15 cellular contexts compared by ENCODE assay signal in genomic region chr2:109712126-109712455, GRCh38.
DNase-seq lines count a peak whose midpoint lies in the region; ATAC-seq and TF ChIP-seq lines count a peak whose summit lies in the region.
"Had no signal": no experiment of that assay in that cellular context is flagged by ENCODE, and none has a peak within 500 bp of the region (broad histone marks: within the 10 kb centered on the region; RNA-seq: fewer than 3 reads in every experiment).

No MANE protein-coding gene starts in this region.

- H3K27ac ChIP-seq in colonic mucosa (no peak overlapping the region), neuronal stem cell (replicated peaks; ENCODE audit: low read length) (no peak overlapping the region), sigmoid colon (no peak overlapping the region)
- H3K27ac ChIP-seq: A549, HL-60 had no signal

- no peak overlapping the region for H3K4me2 ChIP-seq in neuronal stem cell (ENCODE audit: insufficient read depth, low read length, poor library complexity, severe bottlenecking)
- H3K4me2 ChIP-seq: A549 had no signal

- H3K9me3 ChIP-seq in colonic mucosa (no peaks in the 10 kb centered on the region), neuronal stem cell (replicated peaks in 1 of 2; ENCODE audit: control insufficient read depth in 2 of 2, insufficient read depth in 1 of 2, low read depth in 1 of 2, low read length in 2 of 2) (no peaks in the 10 kb centered on the region), sigmoid colon (no peaks in the 10 kb centered on the region)
- H3K9me3 ChIP-seq: A549 had no signal

- TF ChIP-seq CTCF in colonic mucosa (IDR thresholded peaks at IDR 0.05) (no peak), sigmoid colon (IDR thresholded peaks at IDR 0.05) (no peak), chondrocyte (IDR thresholded peaks at IDR 0.05) (no peak)

- intact Hi-C loops in colonic mucosa (cut with DNase I), result loop anchor here (10.0 kb wide), 1 partner anchor 167 kb away; no protein-coding TSS in a partner anchor
- intact Hi-C loops in sigmoid colon (cut with DNase I), result no loop called here

- no peak overlapping the region for H2BK120ac ChIP-seq in neuronal stem cell (ENCODE audit: low read depth, low read length)

- peak overlapping the region; percentile 13 for H3K18ac ChIP-seq in neuronal stem cell (ENCODE audit: low read length)

- H3K27ac Mint-ChIP-seq in chondrocyte (ENCODE audit: unreplicated experiment), result no peak overlapping the region
- H3K27ac Mint-ChIP-seq: CD8-positive, alpha-beta T cell had no signal

- WGBS in neuronal stem cell (ENCODE audit: extremely low coverage in 2 of 2, insufficient read length in 2 of 2, insufficient replicate concordance in 1 of 2), 2 donors, result no CpG with 5 or more reads among the region's 2 CpGs
- WGBS in sigmoid colon, 2 donors, result 89 to 95% methylated on average over 2 of the region's 2 CpGs

- H3K36me3 ChIP-seq in colonic mucosa, result no peaks in the 10 kb centered on the region
- H3K36me3 ChIP-seq in neuronal stem cell (replicated peaks in 1 of 2; ENCODE audit: control insufficient read depth in 2 of 2, insufficient read depth in 2 of 2, low read length in 2 of 2), result no peaks in the 10 kb centered on the region
- no peaks in the 10 kb centered on the region for H3K36me3 ChIP-seq in sigmoid colon

- no peak overlapping the region for H2BK5ac ChIP-seq in neuronal stem cell (ENCODE audit: low read length)

- H3K4me3 ChIP-seq in colonic mucosa, result no peak overlapping the region
- no peak overlapping the region for H3K4me3 ChIP-seq in neuronal stem cell (ENCODE audit: low read length in 2 of 2)
- H3K4me3 ChIP-seq in sigmoid colon, result no peak overlapping the region
- H3K4me3 ChIP-seq: A549 had no signal

- H2BK12ac ChIP-seq in neuronal stem cell (ENCODE audit: low read length), result no peak overlapping the region

- ATAC-seq in GM18873 (IDR thresholded peaks at IDR 0.05; ENCODE audit: low FRiP score, unreplicated experiment), result no peak
- ATAC-seq: A549; CD8-positive, alpha-beta T cell; HCT116 had no signal

- no peak overlapping the region for H4K91ac ChIP-seq in neuronal stem cell (ENCODE audit: low read depth, low read length, poor library complexity)

- H3K36me3 Mint-ChIP-seq in chondrocyte (ENCODE audit: low read depth), result no peaks in the 10 kb centered on the region
- H3K36me3 Mint-ChIP-seq: CD14-positive monocyte; CD8-positive, alpha-beta T cell had no signal

- no peak overlapping the region for H2BK15ac ChIP-seq in neuronal stem cell (ENCODE audit: low read length)

- H4K8ac ChIP-seq in neuronal stem cell (ENCODE audit: low read depth, low read length), result no peak overlapping the region

- no peaks in the 10 kb centered on the region for H3K79me1 ChIP-seq in neuronal stem cell (ENCODE audit: low read depth, low read length)

- no peak overlapping the region for H3K4me3 Mint-ChIP-seq in chondrocyte (ENCODE audit: unreplicated experiment)
- H3K4me3 Mint-ChIP-seq: CD14-positive monocyte; CD8-positive, alpha-beta T cell had no signal

- no peaks in the 10 kb centered on the region for H3K9me3 Mint-ChIP-seq in chondrocyte (ENCODE audit: low read depth)
- H3K9me3 Mint-ChIP-seq: CD8-positive, alpha-beta T cell had no signal

- TF ChIP-seq EP300 in sigmoid colon (IDR thresholded peaks at IDR 0.05), result no peak

- peak overlapping the region; percentile 83 for H2AFZ ChIP-seq in neuronal stem cell (ENCODE audit: low read length)

- no peak overlapping the region for H2AK5ac ChIP-seq in neuronal stem cell (ENCODE audit: low read depth, low read length)

- H3K27me3 Mint-ChIP-seq in chondrocyte (ENCODE audit: low read depth), result peaks cover 3% of the 10 kb centered on the region

- no peak overlapping the region for H3K9ac ChIP-seq in colonic mucosa (ENCODE audit: low read depth in 2 of 2, low read length in 2 of 2)
- H3K9ac ChIP-seq in neuronal stem cell (ENCODE audit: low read depth, low read length, poor library complexity), result no peak overlapping the region

- H3K4me1 ChIP-seq in colonic mucosa, result no peaks in the 10 kb centered on the region
- H3K4me1 ChIP-seq in neuronal stem cell (ENCODE audit: control insufficient read depth in 2 of 2, insufficient read depth in 1 of 2, low read depth in 1 of 2, low read length in 2 of 2), result peaks cover 0 to 5% of the 10 kb centered on the region in 2 donors
- peaks cover 0 to 3% (median 2%) of the 10 kb centered on the region in 4 donors for H3K4me1 ChIP-seq in sigmoid colon
- H3K4me1 ChIP-seq: A549 had no signal

- H3K4ac ChIP-seq in neuronal stem cell (ENCODE audit: low read length), result no peak overlapping the region

- H3K4me1 Mint-ChIP-seq in chondrocyte (ENCODE audit: low read depth), result no peaks in the 10 kb centered on the region
- H3K4me1 Mint-ChIP-seq: CD14-positive monocyte had no signal

- H3K27me3 ChIP-seq in colonic mucosa (no peaks in the 10 kb centered on the region), neuronal stem cell (ENCODE audit: control insufficient read depth in 3 of 3, insufficient read depth in 3 of 3, low read depth in 1 of 3, low read length in 3 of 3) (no peaks in the 10 kb centered on the region), sigmoid colon (no peaks in the 10 kb centered on the region)

- peak; percentile 7 for DNase-seq in colonic mucosa
- no peak for DNase-seq in neuronal stem cell (ENCODE audit: low spot score)
- DNase-seq in sigmoid colon, result peak; percentile 30
- DNase-seq in chondrocyte (ENCODE audit: low spot score), result no peak
- DNase-seq in NCI-H345 (lab: John Stamatoyannopoulos, UW), result no peak
- DNase-seq: CD8-positive, alpha-beta T cell; COR-L47; DND-41; GDM1; IMR-90 had no signal

- H3K14ac ChIP-seq in neuronal stem cell (ENCODE audit: low read length), result no peak overlapping the region

- H3K23ac ChIP-seq in neuronal stem cell (ENCODE audit: low read depth, low read length, poor library complexity), result no peak overlapping the region

- no peak for TF ChIP-seq POLR2A in sigmoid colon (IDR thresholded peaks at IDR 0.05)

Comparison
In these comparisons a context has a peak if more than half of its experiments do, and no peak if none do; other contexts are left out.
1. DNase-seq: peak in colonic mucosa (single experiment) and sigmoid colon (single experiment); none in neuronal stem cell (single experiment), chondrocyte (single experiment) and NCI-H345 (single experiment).